ENCODE assay signal across 12 cellular contexts in the genomic region with DNA sequence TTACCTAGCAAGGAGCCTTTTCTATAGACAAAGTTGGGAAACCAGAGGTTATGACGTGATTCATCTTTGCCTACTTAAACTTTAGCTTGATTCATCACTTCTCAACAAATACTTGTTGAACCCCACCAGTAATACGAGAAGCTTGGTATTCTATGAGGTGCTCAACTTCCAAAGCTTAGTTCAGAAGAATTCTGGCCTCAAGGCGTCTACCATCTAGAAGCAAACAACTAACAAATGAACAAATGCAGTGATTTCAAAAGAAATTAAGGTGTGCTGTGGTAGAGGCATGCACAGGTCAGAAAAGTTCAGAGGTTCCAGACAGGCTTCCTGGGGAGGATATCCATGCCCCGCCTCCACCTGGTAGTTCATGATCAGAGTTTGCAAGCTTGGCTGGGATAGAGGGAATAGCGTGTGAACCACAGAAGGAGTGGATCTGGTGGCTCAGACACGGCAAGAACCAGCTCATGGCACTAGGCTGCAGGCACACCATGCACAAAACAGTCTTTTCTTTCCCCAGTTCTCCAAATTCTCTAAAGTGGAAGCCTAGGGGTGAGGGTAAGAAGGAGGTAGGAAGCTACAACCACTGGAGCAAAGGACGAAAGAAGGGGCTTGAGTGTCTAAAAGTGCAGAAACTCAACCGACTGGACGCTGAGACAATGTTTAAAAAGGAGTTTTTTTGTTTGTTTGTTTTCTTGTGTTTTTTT.
A peak's percentile ranks its signal among the peaks of the same experiment; 100 is the strongest.
DNase-seq lines count a peak whose midpoint lies in the region; ATAC-seq and TF ChIP-seq lines count a peak whose summit lies in the region.
"Had no signal": no experiment of that assay in that cellular context is flagged by ENCODE, and none has a peak within 500 bp of the region (broad histone marks: within the 10 kb centered on the region; RNA-seq: fewer than 3 reads in every experiment).

No MANE protein-coding gene starts in this region.

- POLR2A ChIA-PET in Caco-2 (lab: Charles Lee), result interaction anchor here (1.2 kb wide), 1 partner anchor 106 kb away, joined by 3 read pairs; no protein-coding TSS in a partner anchor
- POLR2A ChIA-PET in activated CD4-positive, alpha-beta T cell treated with anti-CD3 and anti-CD28 coated beads for 36 hours (lab: Charles Lee), result no interaction called here

- CTCF ChIA-PET in Caco-2 (lab: Charles Lee), result interaction anchor here (0.5 kb wide), 1 partner anchor 271 kb away, joined by 3 read pairs; no protein-coding TSS in a partner anchor
- CTCF ChIA-PET in activated CD4-positive, alpha-beta T cell treated with anti-CD3 and anti-CD28 coated beads for 36 hours (lab: Charles Lee), result interaction anchor here (0.7 to 1.6 kb wide), 3 partner anchors 20 to 378 kb away, joined by 3 to 5 read pairs (median 3); no protein-coding TSS in a partner anchor

- no peaks in the 10 kb centered on the region for H3K9me3 ChIP-seq in Caco-2
- H3K9me3 ChIP-seq in T-helper 17 cell (ENCODE audit: control insufficient read depth, low read length, poor library complexity, severe bottlenecking), result no peaks in the 10 kb centered on the region
- H3K9me3 ChIP-seq: BE2C had no signal

- H3K4me3 Mint-ChIP-seq in Caco-2 (ENCODE audit: unreplicated experiment), result no peak overlapping the region
- H3K4me3 Mint-ChIP-seq in T-helper 17 cell, result no peak overlapping the region
- no peak overlapping the region for H3K4me3 Mint-ChIP-seq in type B pancreatic cell
- H3K4me3 Mint-ChIP-seq in activated CD4-positive, alpha-beta T cell treated with anti-CD3 and anti-CD28 coated beads for 36 hours, result no peak overlapping the region
- no peak overlapping the region for H3K4me3 Mint-ChIP-seq in HFFc6
- H3K4me3 Mint-ChIP-seq: CD4-positive, alpha-beta memory T cell had no signal

- H3K9me3 Mint-ChIP-seq in Caco-2 (ENCODE audit: unreplicated experiment) (no peaks in the 10 kb centered on the region), type B pancreatic cell (peaks cover 11% of the 10 kb centered on the region), HFFc6 (no peaks in the 10 kb centered on the region)
- H3K9me3 Mint-ChIP-seq in activated CD4-positive, alpha-beta T cell treated with anti-CD3 and anti-CD28 coated beads for 36 hours (ENCODE audit: low read depth), result no peaks in the 10 kb centered on the region

- peaks cover 21% of the 10 kb centered on the region for H3K4me1 Mint-ChIP-seq in Caco-2 (ENCODE audit: low read depth, unreplicated experiment)
- H3K4me1 Mint-ChIP-seq in T-helper 17 cell, result no peaks in the 10 kb centered on the region
- peaks cover 25% of the 10 kb centered on the region for H3K4me1 Mint-ChIP-seq in type B pancreatic cell (ENCODE audit: unreplicated experiment)
- H3K4me1 Mint-ChIP-seq in activated CD4-positive, alpha-beta T cell treated with anti-CD3 and anti-CD28 coated beads for 36 hours, result peaks cover 3% of the 10 kb centered on the region
- peaks cover 11% of the 10 kb centered on the region for H3K4me1 Mint-ChIP-seq in HFFc6 (ENCODE audit: low read depth)
- H3K4me1 Mint-ChIP-seq: CD4-positive, alpha-beta memory T cell had no signal

- peak; percentile 26 to 50 for DNase-seq in Caco-2
- DNase-seq in HT1080 (ENCODE audit: low read depth), result peak; percentile 18
- DNase-seq in T-helper 17 cell, result no peak
- DNase-seq in type B pancreatic cell (ENCODE audit: extremely low spot score, unreplicated experiment), result no peak
- DNase-seq in activated CD4-positive, alpha-beta T cell treated with anti-CD3 and anti-CD28 coated beads for 36 hours, result no peak
- no peak for DNase-seq in HFFc6
- DNase-seq in DMS 273 (lab: John Stamatoyannopoulos, UW; ENCODE audit: unreplicated experiment), result no peak
- DNase-seq: BE2C; CD4-positive, alpha-beta memory T cell; DND-41; GF-D8; HCEC 1CT had no signal

- intact Hi-C loops in Caco-2 (cut with micrococcal nuclease; ENCODE audit: unreplicated experiment), result no loop called here
- intact Hi-C loops in activated CD4-positive, alpha-beta T cell treated with anti-CD3 and anti-CD28 coated beads for 36 hours (cut with DNase I, micrococcal nuclease), result no loop called here

- no TSS peak for BruUV-seq in Caco-2 (replicated peaks; lab: Mats Ljungman, UMichigan)

- H3K36me3 Mint-ChIP-seq in Caco-2 (ENCODE audit: insufficient read depth, unreplicated experiment) (no peaks in the 10 kb centered on the region), T-helper 17 cell (ENCODE audit: low read depth) (no peaks in the 10 kb centered on the region), type B pancreatic cell (peaks cover 17% of the 10 kb centered on the region), HFFc6 (ENCODE audit: low read depth) (no peaks in the 10 kb centered on the region)
- H3K36me3 Mint-ChIP-seq in activated CD4-positive, alpha-beta T cell treated with anti-CD3 and anti-CD28 coated beads for 36 hours (ENCODE audit: low read depth), result no peaks in the 10 kb centered on the region
- H3K36me3 Mint-ChIP-seq: CD4-positive, alpha-beta memory T cell had no signal

- TF ChIP-seq CTCF in Caco-2 (IDR thresholded peaks at IDR 0.05; ENCODE audit: insufficient read depth in 1 of 2, low read depth in 1 of 2, low read length in 1 of 2, severe bottlenecking in 1 of 2, unreplicated experiment in 1 of 2), result no peak
- TF ChIP-seq CTCF in type B pancreatic cell (conservative IDR thresholded peaks at IDR 0.05), result no peak
- no peak for TF ChIP-seq CTCF in HFFc6 (IDR thresholded peaks at IDR 0.05)

- H3K36me3 ChIP-seq in Caco-2 (ENCODE audit: control insufficient read depth, insufficient read depth, low read length), result no peaks in the 10 kb centered on the region
- H3K36me3 ChIP-seq: BE2C had no signal

- no peaks in the 10 kb centered on the region for H3K27me3 ChIP-seq in Caco-2 (replicated peaks; ENCODE audit: control insufficient read depth, insufficient read depth, low read length)
- H3K27me3 ChIP-seq: BE2C had no signal

- H3K27me3 Mint-ChIP-seq in Caco-2 (ENCODE audit: insufficient read depth, unreplicated experiment) (no peaks in the 10 kb centered on the region), T-helper 17 cell (no peaks in the 10 kb centered on the region), type B pancreatic cell (peaks cover 4% of the 10 kb centered on the region), HFFc6 (ENCODE audit: insufficient read depth) (peaks cover 7% of the 10 kb centered on the region)
- peaks cover 2% of the 10 kb centered on the region for H3K27me3 Mint-ChIP-seq in activated CD4-positive, alpha-beta T cell treated with anti-CD3 and anti-CD28 coated beads for 36 hours
- H3K27me3 Mint-ChIP-seq: CD4-positive, alpha-beta memory T cell had no signal

- peaks cover 26% of the 10 kb centered on the region for H3K4me1 ChIP-seq in Caco-2

- no peak for ATAC-seq in T-helper 17 cell
- no peak for ATAC-seq in activated CD4-positive, alpha-beta T cell treated with anti-CD3 and anti-CD28 coated beads for 36 hours

- H3K4me3 ChIP-seq in Caco-2 (ENCODE audit: low read depth, low read length), result no peak overlapping the region

- H3K27ac Mint-ChIP-seq in Caco-2 (ENCODE audit: unreplicated experiment), result no peak overlapping the region
- H3K27ac Mint-ChIP-seq in T-helper 17 cell, result peak overlapping the region; percentile 4
- H3K27ac Mint-ChIP-seq in type B pancreatic cell, result peak overlapping the region; percentile 8
- H3K27ac Mint-ChIP-seq in activated CD4-positive, alpha-beta T cell treated with anti-CD3 and anti-CD28 coated beads for 36 hours, result no peak overlapping the region
- no peak overlapping the region for H3K27ac Mint-ChIP-seq in HFFc6

Comparison
In these comparisons a context has a peak if more than half of its experiments do, and no peak if none do; other contexts are left out.
1. DNase-seq: peak in Caco-2 (2 of 2) and HT1080 (single experiment); none in T-helper 17 cell (0 of 3), type B pancreatic cell (single experiment), activated CD4-positive, alpha-beta T cell treated with anti-CD3 and anti-CD28 coated beads for 36 hours (single experiment), HFFc6 (single experiment) and DMS 273 (single experiment).
2. H3K27ac Mint-ChIP-seq: peak in T-helper 17 cell (single experiment) and type B pancreatic cell (single experiment); none in Caco-2 (single experiment), activated CD4-positive, alpha-beta T cell treated with anti-CD3 and anti-CD28 coated beads for 36 hours (single experiment) and HFFc6 (single experiment).